17 cellular contexts compared by ENCODE assay signal in the genomic region with DNA sequence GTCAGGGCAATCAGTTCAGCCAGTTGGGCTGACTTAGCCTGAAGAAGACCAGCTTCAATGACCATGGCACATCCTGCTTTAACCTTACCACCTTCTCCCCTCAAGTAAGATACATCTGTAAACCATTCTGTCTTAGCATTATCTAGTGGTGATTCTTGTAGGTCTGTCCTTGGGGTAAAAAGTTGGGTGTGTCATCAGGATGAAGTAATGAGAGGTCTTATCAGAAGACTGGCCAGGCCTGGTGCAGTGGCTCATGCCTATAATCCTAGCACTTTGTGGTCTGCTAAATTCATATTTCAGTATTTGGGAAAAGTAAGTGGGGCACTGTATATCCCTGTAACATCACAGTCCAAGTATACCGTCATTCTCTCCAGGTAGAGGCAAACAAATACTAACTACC. TPM values are rescaled to one million over a fixed set of nuclear protein-coding genes. Genes with fewer than 3 reads are reported as not detected.
DNase-seq lines count a peak whose midpoint lies in the region; ATAC-seq and TF ChIP-seq lines count a peak whose summit lies in the region.
"Had no signal": no experiment of that assay in that cellular context is flagged by ENCODE, and none has a peak within 500 bp of the region (broad histone marks: within the 10 kb centered on the region; RNA-seq: fewer than 3 reads in every experiment).

No MANE protein-coding gene starts in this region.

- peaks cover 39% of the 10 kb centered on the region for H3K4me1 Mint-ChIP-seq in activated naive CD8-positive, alpha-beta T cell treated with anti-CD3 and anti-CD28 coated beads for 36 hours
- peaks cover 55% of the 10 kb centered on the region for H3K4me1 Mint-ChIP-seq in activated naive CD8-positive, alpha-beta T cell treated with anti-CD3 and anti-CD28 coated beads, Interleukin-2, amount 50 U/mL, for 24 hours
- no peaks in the 10 kb centered on the region for H3K4me1 Mint-ChIP-seq in type B pancreatic cell (ENCODE audit: unreplicated experiment)

- H3K27me3 Mint-ChIP-seq in activated naive CD8-positive, alpha-beta T cell treated with anti-CD3 and anti-CD28 coated beads for 36 hours = no peaks in the 10 kb centered on the region
- no peaks in the 10 kb centered on the region for H3K27me3 Mint-ChIP-seq in activated naive CD8-positive, alpha-beta T cell treated with anti-CD3 and anti-CD28 coated beads, Interleukin-2, amount 50 U/mL, for 24 hours
- no peaks in the 10 kb centered on the region for H3K27me3 Mint-ChIP-seq in type B pancreatic cell
- H3K27me3 Mint-ChIP-seq: CD4-positive, alpha-beta memory T cell had no signal

- H3K36me3 Mint-ChIP-seq in activated naive CD8-positive, alpha-beta T cell treated with anti-CD3 and anti-CD28 coated beads for 36 hours = peaks cover 75% of the 10 kb centered on the region
- peaks cover 84% of the 10 kb centered on the region for H3K36me3 Mint-ChIP-seq in activated naive CD8-positive, alpha-beta T cell treated with anti-CD3 and anti-CD28 coated beads, Interleukin-2, amount 50 U/mL, for 24 hours (ENCODE audit: low read depth)
- H3K36me3 Mint-ChIP-seq in type B pancreatic cell = peaks cover 77% of the 10 kb centered on the region

- DNase-seq in activated naive CD8-positive, alpha-beta T cell treated with anti-CD3 and anti-CD28 coated beads for 36 hours = no peak
- no peak for DNase-seq in activated naive CD8-positive, alpha-beta T cell treated with anti-CD3 and anti-CD28 coated beads, Interleukin-2, amount 50 U/mL, for 24 hours
- DNase-seq in amniotic epithelial cell (ENCODE audit: low read depth) (peak; percentile 82), erythroblast (lab: John Stamatoyannopoulos, UW) (peak; percentile 59 to 65), type B pancreatic cell (ENCODE audit: extremely low spot score, unreplicated experiment) (no peak)
- no peak for DNase-seq in stimulated activated naive CD4-positive, alpha-beta T cell (lab: John Stamatoyannopoulos, UW)
- DNase-seq: CD4-positive, alpha-beta memory T cell; GOT3; KBM-7; NCI-H1105; NCI-H2081 treated with DMSO at 0.1 percent for 48 hours; NCI-H748 treated with DMSO at 0.1 percent for 48 hours; SHP77; SK-N-SH had no signal

- TF ChIP-seq POLR2A in erythroblast (IDR thresholded peaks at IDR 0.05; ENCODE audit: low read length) = no peak

- no peak for TF ChIP-seq CTCF in type B pancreatic cell (conservative IDR thresholded peaks at IDR 0.05)

- no peak overlapping the region for H3K4me3 Mint-ChIP-seq in activated naive CD8-positive, alpha-beta T cell treated with anti-CD3 and anti-CD28 coated beads for 36 hours
- H3K4me3 Mint-ChIP-seq in activated naive CD8-positive, alpha-beta T cell treated with anti-CD3 and anti-CD28 coated beads, Interleukin-2, amount 50 U/mL, for 24 hours = no peak overlapping the region
- no peak overlapping the region for H3K4me3 Mint-ChIP-seq in type B pancreatic cell
- H3K4me3 Mint-ChIP-seq: CD4-positive, alpha-beta memory T cell had no signal

- no peak for ATAC-seq in activated naive CD8-positive, alpha-beta T cell treated with anti-CD3 and anti-CD28 coated beads, Interleukin-2, amount 50 U/mL, for 24 hours
- ATAC-seq in GM18861 (IDR thresholded peaks at IDR 0.05; ENCODE audit: unreplicated experiment) (no peak), GM18858 (IDR thresholded peaks at IDR 0.05; ENCODE audit: unreplicated experiment) (no peak)
- ATAC-seq: HCT116 had no signal

- H3K9me3 Mint-ChIP-seq in activated naive CD8-positive, alpha-beta T cell treated with anti-CD3 and anti-CD28 coated beads for 36 hours = no peaks in the 10 kb centered on the region
- no peaks in the 10 kb centered on the region for H3K9me3 Mint-ChIP-seq in activated naive CD8-positive, alpha-beta T cell treated with anti-CD3 and anti-CD28 coated beads, Interleukin-2, amount 50 U/mL, for 24 hours
- H3K9me3 Mint-ChIP-seq in type B pancreatic cell = no peaks in the 10 kb centered on the region
- H3K9me3 Mint-ChIP-seq: CD4-positive, alpha-beta memory T cell had no signal

- peak overlapping the region; percentile 25 for H3K27ac Mint-ChIP-seq in activated naive CD8-positive, alpha-beta T cell treated with anti-CD3 and anti-CD28 coated beads for 36 hours
- no peak overlapping the region for H3K27ac Mint-ChIP-seq in activated naive CD8-positive, alpha-beta T cell treated with anti-CD3 and anti-CD28 coated beads, Interleukin-2, amount 50 U/mL, for 24 hours
- H3K27ac Mint-ChIP-seq in type B pancreatic cell = peak overlapping the region; percentile 15

RNA-seq across cellular contexts. Expression of gene SINHCAF, which starts 19.1 kb away (rescaled TPM):
- total RNA-seq in activated naive CD8-positive, alpha-beta T cell treated with anti-CD3 and anti-CD28 coated beads for 36 hours = 100 to 1,000 TPM; 159 to 160 TPM
- total RNA-seq in type B pancreatic cell (ENCODE audit: low replicate concordance) = 154 and 285 TPM in 2 replicates

Comparison
In these comparisons a context has a peak if more than half of its experiments do, and no peak if none do; other contexts are left out.
1. DNase-seq: peak in amniotic epithelial cell (single experiment) and erythroblast (2 of 2); none in activated naive CD8-positive, alpha-beta T cell treated with anti-CD3 and anti-CD28 coated beads for 36 hours (single experiment), activated naive CD8-positive, alpha-beta T cell treated with anti-CD3 and anti-CD28 coated beads, Interleukin-2, amount 50 U/mL, for 24 hours (single experiment), type B pancreatic cell (single experiment) and stimulated activated naive CD4-positive, alpha-beta T cell (0 of 6).